In genomic region chr10:86958109-86958830, GRCh38 we compare ENCODE assay signal across 9 cellular contexts. TPM values are rescaled to one million over a fixed set of nuclear protein-coding genes. Genes with fewer than 3 reads are reported as not detected.
DNase-seq lines count a peak whose midpoint lies in the region; ATAC-seq and TF ChIP-seq lines count a peak whose summit lies in the region.
"Had no signal": no experiment of that assay in that cellular context is flagged by ENCODE, and none has a peak within 500 bp of the region (broad histone marks: within the 10 kb centered on the region; RNA-seq: fewer than 3 reads in every experiment).

TSS of gene SNCG (plus strand) at chr10:86958599. CDS start at chr10:86958698, 99 bp downstream.

- H3K4me1 Mint-ChIP-seq in Calu3 (ENCODE audit: low read depth, unreplicated experiment), result peaks cover 9% of the 10 kb centered on the region
- H3K4me1 Mint-ChIP-seq in glutamatergic neuron (ENCODE audit: low read depth, unreplicated experiment), result peaks cover 24% of the 10 kb centered on the region

- intact Hi-C loops in Calu3 (cut with micrococcal nuclease; ENCODE audit: unreplicated experiment) (no loop called here), prostate gland (cut with DNase I) (no loop called here)

- TF ChIP-seq POLR2A in prostate gland (IDR thresholded peaks at IDR 0.05), result no peak

- no peak for DNase-seq in Calu3
- no peak for DNase-seq in RWPE2 (ENCODE audit: low spot score)
- DNase-seq in glutamatergic neuron, result peak; percentile 88
- no peak for DNase-seq in prostate gland (ENCODE audit: low spot score)
- no peak for DNase-seq in KG1 (lab: John Stamatoyannopoulos, UW)
- DNase-seq in NOMO-1 treated with DMSO at 0.1 percent for 48 hours (lab: John Stamatoyannopoulos, UW; ENCODE audit: unreplicated experiment), result no peak
- no peak for DNase-seq in GF-D8 (lab: John Stamatoyannopoulos, UW)
- no peak for DNase-seq in SHP77 treated with DMSO at 0.1 percent for 48 hours (lab: John Stamatoyannopoulos, UW)
- DNase-seq: stimulated activated CD4-positive, alpha-beta T cell treated with anti-CD3 and anti-CD28 coated beads, Interleukin-4, amount 100 ng/mL, for 24 hours had no signal

- H3K4me3 Mint-ChIP-seq in Calu3 (ENCODE audit: low read depth, unreplicated experiment) (peak within 1 kb of the TSS; percentile 35), glutamatergic neuron (ENCODE audit: unreplicated experiment) (peak within 1 kb of the TSS; percentile 92)

- no peaks in the 10 kb centered on the region for H3K36me3 ChIP-seq in RWPE2 (ENCODE audit: low read depth)
- no peaks in the 10 kb centered on the region for H3K36me3 ChIP-seq in prostate gland

- H3K4me1 ChIP-seq in RWPE2 (ENCODE audit: insufficient read depth, poor library complexity, severe bottlenecking) (peaks cover 23% of the 10 kb centered on the region), prostate gland (replicated peaks) (no peaks in the 10 kb centered on the region)

- H3K9me3 ChIP-seq in RWPE2 (ENCODE audit: severe bottlenecking) (no peaks in the 10 kb centered on the region), prostate gland (no peaks in the 10 kb centered on the region)

- H3K27me3 Mint-ChIP-seq in Calu3 (ENCODE audit: unreplicated experiment) (no peaks in the 10 kb centered on the region), glutamatergic neuron (ENCODE audit: unreplicated experiment) (peaks cover 15% of the 10 kb centered on the region)

- no peak within 1 kb of the TSS for H3K27ac Mint-ChIP-seq in Calu3 (ENCODE audit: unreplicated experiment)
- H3K27ac Mint-ChIP-seq in glutamatergic neuron (ENCODE audit: unreplicated experiment), result peak within 1 kb of the TSS; percentile 99

- ATAC-seq in RWPE2 (ENCODE audit: low read depth), result peak; percentile 13; the same call in 2 of the 3 replicates

- BruUV-seq in Calu3 (replicated peaks; lab: Mats Ljungman, UMichigan), result no TSS peak

- H3K36me3 Mint-ChIP-seq in Calu3 (ENCODE audit: insufficient read depth, unreplicated experiment), result peaks cover 6% of the 10 kb centered on the region
- no peaks in the 10 kb centered on the region for H3K36me3 Mint-ChIP-seq in glutamatergic neuron (ENCODE audit: unreplicated experiment)

- TF ChIP-seq CTCF in Calu3 (IDR thresholded peaks at IDR 0.05; ENCODE audit: unreplicated experiment) (no peak), RWPE2 (IDR thresholded peaks at IDR 0.05; ENCODE audit: poor library complexity, severe bottlenecking) (no peak), glutamatergic neuron (IDR thresholded peaks at IDR 0.05; ENCODE audit: partially characterized antibody, unreplicated experiment) (no peak), prostate gland (IDR thresholded peaks at IDR 0.05) (no peak)

- CTCF ChIA-PET in Calu3 (lab: Charles Lee), result interaction anchor here (0.7 kb wide), 1 partner anchor 267 kb away, joined by 7 read pairs; no protein-coding TSS in a partner anchor

- no peaks in the 10 kb centered on the region for H3K27me3 ChIP-seq in RWPE2 (ENCODE audit: insufficient read depth, poor library complexity, severe bottlenecking)
- no peaks in the 10 kb centered on the region for H3K27me3 ChIP-seq in prostate gland (replicated peaks; ENCODE audit: insufficient read depth)

- peak within 1 kb of the TSS; percentile 4 for H3K4me3 ChIP-seq in RWPE2 (ENCODE audit: severe bottlenecking)
- H3K4me3 ChIP-seq in prostate gland, result no peak within 1 kb of the TSS

- 28% methylated on average over 18 of the region's 21 CpGs for WGBS in prostate gland

- peak within 1 kb of the TSS; percentile 70 for H3K27ac ChIP-seq in RWPE2 (ENCODE audit: poor library complexity, severe bottlenecking)
- peak within 1 kb of the TSS; percentile 31 to 61 for H3K27ac ChIP-seq in prostate gland

- H3K9me3 Mint-ChIP-seq in Calu3 (ENCODE audit: low read depth, unreplicated experiment) (no peaks in the 10 kb centered on the region), glutamatergic neuron (ENCODE audit: unreplicated experiment) (peaks cover 13% of the 10 kb centered on the region)

RNA-seq across cellular contexts. Expression of gene SNCG, which starts in this region (rescaled TPM):
- 7.2 and 11.3 TPM in 2 replicates for total RNA-seq in Calu3 (2022)
- total RNA-seq in glutamatergic neuron (ENCODE audit: unreplicated experiment), result 431 TPM
- total RNA-seq in prostate gland, result 10 to 100 TPM; 38.5 to 46.6 TPM
